ENCODE assay signal across 22 cellular contexts in genomic region chr12:94336201-94336915, GRCh38.
DNase-seq lines count a peak whose midpoint lies in the region; ATAC-seq, FAIRE-seq and TF ChIP-seq lines count a peak whose summit lies in the region.
"Had no signal": no experiment of that assay in that cellular context is flagged by ENCODE, and none has a peak within 500 bp of the region (broad histone marks: within the 10 kb centered on the region; RNA-seq: fewer than 3 reads in every experiment).

No MANE protein-coding gene starts in this region.

- intact Hi-C loops in left ventricle myocardium superior (cut with micrococcal nuclease) (no loop called here), gastrocnemius medialis (cut with DNase I; ENCODE audit: low total_unique reads) (loop anchor here (10.0 kb wide), 1 partner anchor 198 kb away; no protein-coding TSS in a partner anchor)

- FAIRE-seq in H54 (lab: Jason Lieb, UNC), result peak; percentile 23

- H3K27ac ChIP-seq in gastrocnemius medialis, result no peak overlapping the region
- H3K27ac ChIP-seq: gastroesophageal sphincter, PC-9 had no signal

- H3K9ac ChIP-seq in adipocyte (ENCODE audit: low read length), result no peak overlapping the region
- H3K9ac ChIP-seq: SK-N-SH had no signal

- no peak for TF ChIP-seq POLR2A in H54 (IDR thresholded peaks at IDR 0.05; ENCODE audit: low read depth, low read length)
- no peak for TF ChIP-seq POLR2A in gastrocnemius medialis (IDR thresholded peaks at IDR 0.05)

- no peak overlapping the region for H3K4me3 ChIP-seq in adipocyte (ENCODE audit: low read length)
- no peak overlapping the region for H3K4me3 ChIP-seq in gastrocnemius medialis
- H3K4me3 ChIP-seq: gastroesophageal sphincter, PC-9 had no signal

- ATAC-seq in left ventricle myocardium superior (peak; percentile 64), esophagus mucosa (no peak), gastrocnemius medialis (no peak)
- ATAC-seq: gastroesophageal sphincter, HCT116, sciatic nerve had no signal

- in situ Hi-C loops in gastrocnemius medialis (cut with MboI; ENCODE audit: low sequenced_read_pairs in 4 of 4), result loop anchor here in 1 of 4 donors (25.0 kb wide), 1 partner anchor 99 kb away; no protein-coding TSS in a partner anchor

- peak; percentile 13 for DNase-seq in AG08396 (ENCODE audit: low spot score)
- no peak for DNase-seq in H54 (ENCODE audit: insufficient read length, low spot score)
- DNase-seq in adipocyte (ENCODE audit: low read depth), result peak; percentile 3
- no peak for DNase-seq in left ventricle myocardium superior
- DNase-seq in dedifferentiated amniotic fluid mesenchymal stem cell (ENCODE audit: extremely low spot score), result no peak
- DNase-seq in gastrocnemius medialis, result no peak
- no peak for DNase-seq in middle frontal gyrus (ENCODE audit: extremely low spot score, low spot score)
- DNase-seq: activated CD4-positive, alpha-beta T cell treated with anti-CD3 and anti-CD28 coated beads for 4 hours; activated CD8-positive, alpha-beta memory T cell treated with anti-CD3 and anti-CD28 coated beads, Interleukin-2, amount 50 U/mL, for 4 hours; activated naive CD4-positive, alpha-beta T cell; aorta; MM.1S; NCI-H2081 treated with DMSO at 0.1 percent for 48 hours; NCI-H524; PC-9; SK-N-SH; stimulated activated CD4-positive, alpha-beta T cell treated with anti-CD3 and anti-CD28 coated beads, Interleukin-1b, Interleukin-23, amount 100 ng/mL, for 48 hours; trophoblast cell had no signal

- H3K9me3 ChIP-seq in adipocyte (ENCODE audit: control insufficient read depth, low read length) (no peaks in the 10 kb centered on the region), gastrocnemius medialis (no peaks in the 10 kb centered on the region)
- H3K9me3 ChIP-seq: gastroesophageal sphincter, SK-N-SH had no signal

- H3K36me3 ChIP-seq in adipocyte (ENCODE audit: control insufficient read depth, insufficient read depth, low read length, severe bottlenecking), result no peaks in the 10 kb centered on the region
- H3K36me3 ChIP-seq in gastrocnemius medialis, result no peaks in the 10 kb centered on the region

- TF ChIP-seq CTCF in gastrocnemius medialis (IDR thresholded peaks at IDR 0.05 in 4 of 5, conservative IDR thresholded peaks at IDR 0.05 in 1 of 5), result no peak

- H3K27me3 ChIP-seq in adipocyte (replicated peaks; ENCODE audit: control insufficient read depth, insufficient read depth, low read length) (no peaks in the 10 kb centered on the region), gastrocnemius medialis (no peaks in the 10 kb centered on the region)
- H3K27me3 ChIP-seq: gastroesophageal sphincter had no signal

- H3K4me1 ChIP-seq in adipocyte (ENCODE audit: control insufficient read depth, insufficient read depth, low read length), result no peaks in the 10 kb centered on the region
- no peaks in the 10 kb centered on the region for H3K4me1 ChIP-seq in gastrocnemius medialis
- H3K4me1 ChIP-seq: gastroesophageal sphincter had no signal

Comparison
In these comparisons a context has a peak if more than half of its experiments do, and no peak if none do; other contexts are left out.
1. DNase-seq: peak in AG08396 (single experiment) and adipocyte (single experiment); none in H54 (single experiment), left ventricle myocardium superior (single experiment), dedifferentiated amniotic fluid mesenchymal stem cell (single experiment), gastrocnemius medialis (0 of 2) and middle frontal gyrus (single experiment).